8 cellular contexts compared by ENCODE assay signal in genomic region chr7:127629268-127629854, GRCh38. TPM values are rescaled to one million over a fixed set of nuclear protein-coding genes. Genes with fewer than 3 reads are reported as not detected.
DNase-seq lines count a peak whose midpoint lies in the region; ATAC-seq and TF ChIP-seq lines count a peak whose summit lies in the region.

No MANE protein-coding gene starts in this region.

- peak; percentile 87 for ATAC-seq in HG02885 (IDR thresholded peaks at IDR 0.05; ENCODE audit: poor library complexity, unreplicated experiment)
- ATAC-seq in SK-N-SH treated with all-trans-retinoic acid at 6 μM for 48 hours = peak; percentile 79

- no peaks in the 10 kb centered on the region for H3K27me3 ChIP-seq in breast epithelium
- H3K27me3 ChIP-seq in prostate gland (replicated peaks; ENCODE audit: insufficient read depth) = no peaks in the 10 kb centered on the region

- intact Hi-C loops in MCF 10A (cut with micrococcal nuclease) = no loop called here
- intact Hi-C loops in breast epithelium (cut with DNase I; ENCODE audit: low total_unique reads) = no loop called here
- intact Hi-C loops in prostate gland (cut with DNase I) = no loop called here

- H3K36me3 ChIP-seq in breast epithelium (no peaks in the 10 kb centered on the region), prostate gland (no peaks in the 10 kb centered on the region)

- WGBS in prostate gland = 18% methylated on average over 5 of the region's 5 CpGs

- H3K4me1 ChIP-seq in breast epithelium = no peaks in the 10 kb centered on the region
- no peaks in the 10 kb centered on the region for H3K4me1 ChIP-seq in prostate gland (replicated peaks)

- no TSS peak for BruUV-seq in MCF 10A (replicated peaks; lab: Mats Ljungman, UMichigan)

- POLR2A ChIA-PET in MCF 10A (lab: Yijun Ruan, JAX) = no interaction called here

- H3K27me3 Mint-ChIP-seq in MCF 10A (ENCODE audit: insufficient read depth, unreplicated experiment) = peaks cover 22% of the 10 kb centered on the region

- no peaks in the 10 kb centered on the region for H3K36me3 Mint-ChIP-seq in MCF 10A (ENCODE audit: insufficient read depth, unreplicated experiment)

- no peak overlapping the region for H3K27ac ChIP-seq in breast epithelium
- no peak overlapping the region for H3K27ac ChIP-seq in coronary artery
- H3K27ac ChIP-seq in prostate gland = no peak overlapping the region

- DNase-seq in MCF 10A (ENCODE audit: unreplicated experiment) = peak; percentile 35
- no peak for DNase-seq in breast epithelium (ENCODE audit: low spot score in 2 of 2)
- DNase-seq in epithelial cell of esophagus (ENCODE audit: low read depth) = peak; percentile 37
- peak; percentile 19 for DNase-seq in stimulated activated CD4-positive, alpha-beta T cell treated with anti-CD3 and anti-CD28 coated beads, Interleukin-12 subunit alpha, Interleukin-12 subunit beta, amount 100 ng/mL, for 4 hours
- no peak for DNase-seq in coronary artery (ENCODE audit: low spot score)
- DNase-seq in prostate gland (ENCODE audit: low spot score) = no peak

- H3K4me3 ChIP-seq in breast epithelium = no peak overlapping the region
- no peak overlapping the region for H3K4me3 ChIP-seq in epithelial cell of esophagus (ENCODE audit: low read length)
- no peak overlapping the region for H3K4me3 ChIP-seq in coronary artery
- H3K4me3 ChIP-seq in prostate gland = no peak overlapping the region

- H3K27ac Mint-ChIP-seq in MCF 10A (ENCODE audit: low read depth, unreplicated experiment) = no peak overlapping the region

- CTCF ChIA-PET in MCF 10A (lab: Yijun Ruan, JAX) = interaction anchor here (0.6 to 0.7 kb wide), 2 partner anchors 341 to 580 kb away, joined by 3 read pairs; no protein-coding TSS in a partner anchor

- no peak overlapping the region for H3K4me3 Mint-ChIP-seq in MCF 10A (ENCODE audit: unreplicated experiment)

- no peaks in the 10 kb centered on the region for H3K4me1 Mint-ChIP-seq in MCF 10A (ENCODE audit: insufficient read depth, unreplicated experiment)

- H3K9me3 ChIP-seq in breast epithelium = no peaks in the 10 kb centered on the region
- no peaks in the 10 kb centered on the region for H3K9me3 ChIP-seq in prostate gland

- H3K9me3 Mint-ChIP-seq in MCF 10A (ENCODE audit: unreplicated experiment) = no peaks in the 10 kb centered on the region

- TF ChIP-seq CTCF in MCF 10A (IDR thresholded peaks at IDR 0.05; ENCODE audit: unreplicated experiment) = peak; percentile 34
- no peak for TF ChIP-seq CTCF in breast epithelium (IDR thresholded peaks at IDR 0.05)
- TF ChIP-seq CTCF in epithelial cell of esophagus (IDR thresholded peaks at IDR 0.05; ENCODE audit: insufficient read depth, low read depth, low read length, missing control alignments) = peak; percentile 49
- TF ChIP-seq CTCF in coronary artery (IDR thresholded peaks at IDR 0.05) = no peak
- peak in 1 of 4 experiments; percentile 19 for TF ChIP-seq CTCF in prostate gland (IDR thresholded peaks at IDR 0.05)

- TF ChIP-seq POLR2A in breast epithelium (IDR thresholded peaks at IDR 0.05) = no peak
- TF ChIP-seq POLR2A in prostate gland (IDR thresholded peaks at IDR 0.05) = no peak

TF ChIP-seq in SK-N-SH treated with all-trans-retinoic acid at 6 μM for 48 hours, 23 proteins besides CTCF, POLR2A, EP300 and RAD21:
- TF ChIP-seq OSR1 (CRISPR knock-in tag; IDR thresholded peaks at IDR 0.05) = no peak
- TF ChIP-seq ZNF8 (CRISPR knock-in tag; IDR thresholded peaks at IDR 0.05) = no peak
- TF ChIP-seq PATZ1 (CRISPR knock-in tag; IDR thresholded peaks at IDR 0.05; ENCODE audit: borderline replicate concordance) = no peak
- no peak for TF ChIP-seq ISL1 (CRISPR knock-in tag; IDR thresholded peaks at IDR 0.05)
- no peak for TF ChIP-seq CREB5 (CRISPR knock-in tag; IDR thresholded peaks at IDR 0.05; ENCODE audit: low read depth)
- TF ChIP-seq CSDC2 (CRISPR knock-in tag; IDR thresholded peaks at IDR 0.05) = no peak
TF ChIP-seq in SK-N-SH treated with all-trans-retinoic acid at 6 μM for 48 hours: peak in this region for 0.

RNA-seq across cellular contexts. Expression of gene PAX4, which starts 11.4 kb away (rescaled TPM):
- total RNA-seq in MCF 10A (2022) = not detected in 2 replicates
- not detected for total RNA-seq in breast epithelium
- total RNA-seq in prostate gland = not detected

RNA-seq across cellular contexts. Expression of gene SND1, which starts 22.6 kb away (rescaled TPM):
- total RNA-seq in MCF 10A (2022) (291 and 297 TPM in 2 replicates), breast epithelium (100 to 1,000 TPM in 2 of 3 donors, 10 to 100 TPM in 1; 83.5 to 131 (median 120) TPM), prostate gland (100 to 1,000 TPM; 175 to 190 TPM)

RNA-seq across cellular contexts. Expression of gene FSCN3, which starts 35.8 kb away (rescaled TPM):
- total RNA-seq in MCF 10A (2022) = 0.71 TPM in 1 of 2 replicates, not detected in the other
- total RNA-seq in breast epithelium = 1 to 10 TPM in 1 of 3 donors, under 1 TPM in 1, not detected in 1; 0.64 to 1.8 TPM
- total RNA-seq in prostate gland = 1 to 10 TPM; 1.2 to 7.6 TPM

RNA-seq across cellular contexts. Expression of gene ARF5, which starts 41.1 kb away (rescaled TPM):
- total RNA-seq in MCF 10A (2022) (109 and 133 TPM in 2 replicates), breast epithelium (100 to 1,000 TPM; 134 to 154 (median 149) TPM), prostate gland (100 to 1,000 TPM; 194 to 218 TPM)

RNA-seq across cellular contexts. Expression of gene GCC1, which starts 44.0 kb away (rescaled TPM):
- 27.7 and 30.2 TPM in 2 replicates for total RNA-seq in MCF 10A (2022)
- 10 to 100 TPM; 17.8 to 23.6 (median 19.0) TPM for total RNA-seq in breast epithelium
- total RNA-seq in prostate gland = 10 to 100 TPM; 22.5 to 32.3 TPM

Comparison
In these comparisons a context has a peak if more than half of its experiments do, and no peak if none do; other contexts are left out.
1. DNase-seq: peak in MCF 10A (single experiment), epithelial cell of esophagus (single experiment) and stimulated activated CD4-positive, alpha-beta T cell treated with anti-CD3 and anti-CD28 coated beads, Interleukin-12 subunit alpha, Interleukin-12 subunit beta, amount 100 ng/mL, for 4 hours (single experiment); none in breast epithelium (0 of 2), coronary artery (single experiment) and prostate gland (single experiment).
2. CTCF ChIP-seq: peak in MCF 10A (single experiment) and epithelial cell of esophagus (single experiment); none in breast epithelium (0 of 3) and coronary artery (single experiment).